Comparison of ENCODE assay signal across 7 cellular contexts in the genomic region with DNA sequence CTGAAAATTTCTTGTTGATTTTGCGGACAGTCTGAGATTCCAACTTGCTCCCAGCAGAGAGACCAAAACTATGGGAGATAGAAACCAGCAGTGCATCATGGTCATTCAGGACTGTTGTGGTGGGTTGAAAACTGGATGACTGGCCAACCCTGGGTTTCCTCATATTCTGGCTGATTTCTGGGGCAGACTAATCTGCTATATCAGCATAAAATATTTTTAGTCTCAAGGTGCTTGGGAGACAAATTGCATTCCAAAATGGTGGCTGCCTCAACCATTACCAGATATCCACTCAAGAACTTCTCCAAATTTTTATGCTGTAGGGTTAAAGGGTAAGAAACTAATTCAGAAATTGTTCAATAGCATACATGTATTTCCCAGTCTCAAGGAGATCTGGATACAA.
"Had no signal": no experiment of that assay in that cellular context is flagged by ENCODE, and none has a peak within 500 bp of the region (broad histone marks: within the 10 kb centered on the region; RNA-seq: fewer than 3 reads in every experiment).

No MANE protein-coding gene starts in this region.

- H3K9ac ChIP-seq: GM23248 had no signal

- FAIRE-seq: H54 had no signal

- H3K4me3 ChIP-seq: GM23248 had no signal

- H3K27ac ChIP-seq: GM23248, HL-60 had no signal

- DNase-seq: GM23248, GOT3, H9, HCEC 1CT, KG1 had no signal

- H2AFZ ChIP-seq: GM23248 had no signal
